In the genomic region with DNA sequence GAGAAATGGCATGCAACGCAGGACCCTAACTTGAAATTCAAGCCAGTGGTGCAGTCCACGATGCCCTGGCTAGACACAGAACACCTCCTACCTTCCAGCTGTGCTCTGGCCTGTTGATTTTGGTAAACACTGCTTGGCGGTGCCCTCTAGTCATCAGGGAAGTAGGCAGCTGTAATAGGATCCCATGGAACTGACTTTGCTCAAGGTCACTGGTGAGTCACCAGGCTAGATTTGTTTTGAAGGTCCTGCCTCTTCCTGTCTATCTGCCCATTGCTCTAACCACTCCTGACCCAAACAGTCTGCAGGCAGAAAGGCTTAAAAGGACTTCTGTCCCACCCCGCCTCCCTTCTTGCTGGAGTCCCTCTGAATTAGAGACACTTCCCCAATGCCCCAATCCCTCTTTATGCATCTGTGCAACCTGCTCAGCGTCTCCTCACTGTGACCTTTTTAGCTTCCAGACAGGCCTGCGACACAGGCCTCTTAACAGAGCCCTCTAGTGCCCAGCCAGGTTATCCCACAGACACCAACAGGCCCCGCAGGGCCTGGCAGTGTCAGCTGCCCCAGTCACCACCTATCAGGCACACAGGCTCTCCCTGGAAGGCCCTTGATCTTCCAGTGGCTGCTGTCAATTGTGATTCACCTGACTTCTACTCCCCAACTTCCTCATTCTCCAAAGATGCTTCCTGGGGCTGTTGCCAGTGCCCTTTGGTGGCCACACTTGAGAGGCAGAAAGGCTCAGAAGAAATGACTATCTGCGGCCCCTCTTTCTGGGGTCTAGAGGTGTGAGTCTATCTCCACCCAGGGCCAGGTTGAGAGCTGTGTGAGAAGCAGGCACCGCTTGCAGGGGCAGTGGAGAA, we compare ENCODE assay signal across 8 cellular contexts. TPM values are rescaled to one million over a fixed set of nuclear protein-coding genes. Genes with fewer than 3 reads are reported as not detected.
DNase-seq lines count a peak whose midpoint lies in the region; ATAC-seq and TF ChIP-seq lines count a peak whose summit lies in the region.

No MANE protein-coding gene starts in this region.

- no peak overlapping the region for H3K9ac ChIP-seq in skeletal muscle satellite cell (ENCODE audit: low read depth, low read length)

- no peaks in the 10 kb centered on the region for H3K27me3 ChIP-seq in HL-60 (ENCODE audit: insufficient read depth, poor library complexity, severe bottlenecking)
- H3K27me3 ChIP-seq in Panc1 (ENCODE audit: control insufficient read depth, insufficient read depth, low read length): no peaks in the 10 kb centered on the region
- H3K27me3 ChIP-seq in skeletal muscle satellite cell (ENCODE audit: control insufficient read depth, insufficient read depth, low read length): no peaks in the 10 kb centered on the region

- TF ChIP-seq CTCF in HL-60 (IDR thresholded peaks at IDR 0.05; ENCODE audit: insufficient read depth, low read length) (peak; percentile 67), Panc1 (IDR thresholded peaks at IDR 0.05) (peak; percentile 83)

- DNase-seq in ELR (ENCODE audit: low read depth): peak; percentile 93
- peak; percentile 73 to 82 for DNase-seq in HL-60 (ENCODE audit: low read depth in 1 of 2, low spot score in 1 of 2)
- DNase-seq in Panc1 (ENCODE audit: low read depth, low spot score): peak; percentile 93
- DNase-seq in astrocyte of the hippocampus (ENCODE audit: low read depth, low spot score): peak; percentile 65
- DNase-seq in hepatic stellate cell (ENCODE audit: low spot score): peak; percentile 94
- no peak for DNase-seq in NCI-H1105 treated with DMSO at 0.1 percent for 48 hours (lab: John Stamatoyannopoulos, UW)
- no peak for DNase-seq in cortex of kidney (lab: John Stamatoyannopoulos, UW)

- in situ Hi-C loops in Panc1 (cut with HindIII; ENCODE audit: low pct_unique_long_range_greater_than_20kb, low sequenced_read_pairs): loop anchor here (25.0 kb wide), 1 partner anchor 98 kb away; no protein-coding TSS in a partner anchor

- H3K36me3 ChIP-seq in Panc1 (ENCODE audit: control insufficient read depth, insufficient read depth, low read length) (no peaks in the 10 kb centered on the region; the same call in 1 of the 2 replicates), skeletal muscle satellite cell (ENCODE audit: insufficient read depth, low read length) (peaks cover 28% of the 10 kb centered on the region)

- H3K4me2 ChIP-seq in skeletal muscle satellite cell (ENCODE audit: low read length): peak overlapping the region; percentile 63

- H3K9me3 ChIP-seq in Panc1 (ENCODE audit: control insufficient read depth, insufficient read depth, low read depth, low read length) (no peaks in the 10 kb centered on the region), skeletal muscle satellite cell (replicated peaks; ENCODE audit: low read length) (no peaks in the 10 kb centered on the region)

- H3K4me3 ChIP-seq in HL-60 (replicated peaks; ENCODE audit: insufficient read depth, low read length): no peak overlapping the region
- peak overlapping the region in 1 of 2 experiments; percentile 5; a peak in 1 of 4 replicates for H3K4me3 ChIP-seq in Panc1 (ENCODE audit: low read depth in 2 of 2, low read length in 2 of 2)
- peak overlapping the region; percentile 23 for H3K4me3 ChIP-seq in skeletal muscle satellite cell (ENCODE audit: low read length)

- CTCF ChIA-PET in Panc1 (lab: Charles Lee): interaction anchor here (0.7 to 0.8 kb wide), 2 partner anchors 26 to 86 kb away, joined by 3 read pairs; no protein-coding TSS in a partner anchor

- H3K4me1 ChIP-seq in Panc1 (ENCODE audit: control insufficient read depth, insufficient read depth, low read length) (peaks cover 36% of the 10 kb centered on the region), skeletal muscle satellite cell (ENCODE audit: control insufficient read depth, insufficient read depth, low read length) (peaks cover 59% of the 10 kb centered on the region)

- POLR2A ChIA-PET in Panc1 (lab: Charles Lee): no interaction called here

- H3K27ac ChIP-seq in HL-60 (replicated peaks) (peak overlapping the region; percentile 29), Panc1 (ENCODE audit: low read length) (peak overlapping the region; percentile 67)

- ATAC-seq in Panc1: peak; percentile 88

- no TSS peak for BruUV-seq in Panc1 (replicated peaks; lab: Mats Ljungman, UMichigan)

- intact Hi-C loops in Panc1 (cut with micrococcal nuclease; ENCODE audit: unreplicated experiment): loop anchor here (5.0 kb wide), 1 partner anchor 53 kb away; the partner anchor contains the start of gene STARD7

RNA-seq across cellular contexts. Expression of gene TMEM127, which starts 5.2 kb away (rescaled TPM):
- 63.1 TPM for total RNA-seq in Panc1 (2021; ENCODE audit: unreplicated experiment)
- polyA plus RNA-seq in Panc1 (2012; ENCODE audit: insufficient read length): 48.7 TPM
- 17.2 and 24.7 TPM in 2 replicates for total RNA-seq in skeletal muscle satellite cell (2012; rRNA removed)

RNA-seq across cellular contexts. Expression of gene CIAO1, which starts 5.4 kb away (rescaled TPM):
- total RNA-seq in Panc1 (2021; ENCODE audit: unreplicated experiment): 85.5 TPM
- 77.4 TPM for polyA plus RNA-seq in Panc1 (2012; ENCODE audit: insufficient read length)
- total RNA-seq in skeletal muscle satellite cell (2012; rRNA removed): 142 and 170 TPM in 2 replicates

RNA-seq across cellular contexts. Expression of gene SNRNP200, which starts 44.7 kb away (rescaled TPM):
- total RNA-seq in Panc1 (2021; ENCODE audit: unreplicated experiment): 231 TPM
- 251 TPM for polyA plus RNA-seq in Panc1 (2012; ENCODE audit: insufficient read length)
- total RNA-seq in skeletal muscle satellite cell (2012; rRNA removed): 36.2 and 37.4 TPM in 2 replicates

RNA-seq across cellular contexts. Expression of gene STARD7, which starts 52.0 kb away (rescaled TPM):
- total RNA-seq in Panc1 (2021; ENCODE audit: unreplicated experiment): 133 TPM
- 66.9 TPM for polyA plus RNA-seq in Panc1 (2012; ENCODE audit: insufficient read length)
- total RNA-seq in skeletal muscle satellite cell (2012; rRNA removed): 167 and 180 TPM in 2 replicates

Comparison
In these comparisons a context has a peak if more than half of its experiments do, and no peak if none do; other contexts are left out.
1. DNase-seq: peak in ELR (single experiment), HL-60 (2 of 2), Panc1 (single experiment), astrocyte of the hippocampus (single experiment) and hepatic stellate cell (single experiment); none in NCI-H1105 treated with DMSO at 0.1 percent for 48 hours (single experiment) and cortex of kidney (single experiment).